In the genomic region with DNA sequence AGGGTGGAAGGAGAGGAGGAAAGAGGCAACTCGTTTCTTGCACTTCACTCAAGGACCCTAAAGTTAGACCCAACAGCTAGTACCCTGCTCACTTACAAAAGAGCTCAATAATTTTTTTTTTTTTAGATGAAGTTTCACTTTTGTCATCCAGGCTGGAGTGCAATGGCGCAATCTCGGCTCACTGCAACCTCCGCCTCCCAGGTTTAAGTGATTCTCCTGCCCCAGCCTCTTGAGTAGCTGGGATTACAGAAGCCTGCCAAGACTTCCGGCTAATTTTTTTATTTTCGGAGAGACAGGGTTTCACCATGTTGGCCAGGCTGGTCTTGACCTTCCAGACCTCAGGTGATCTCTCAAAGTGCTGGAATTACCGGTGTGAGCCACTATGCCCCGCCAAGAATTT, we compare ENCODE assay signal across 21 cellular contexts.
"Had no signal": no experiment of that assay in that cellular context is flagged by ENCODE, and none has a peak within 500 bp of the region (broad histone marks: within the 10 kb centered on the region; RNA-seq: fewer than 3 reads in every experiment).

No MANE protein-coding gene starts in this region.

- H3K27ac ChIP-seq: hepatocyte, ovary, prostate gland, testis had no signal

- H3K4me3 Mint-ChIP-seq: activated T-cell treated with anti-CD3 and anti-CD28 coated beads, Interleukin-2, amount 50 U/mL, for 24 hours; activated T-helper 17 cell treated with anti-CD3 and anti-CD28 coated beads, Interleukin-2, amount 50 U/mL, for 72 hours; central memory CD8-positive, alpha-beta T cell; naive thymus-derived CD8-positive, alpha-beta T cell; stimulated activated naive B cell treated with anti-CD40 and anti-IgM and Interleukin-4, amounts not matched to agents 10 μg/mL and 1 μg/mL and 100 μg/mL, for 72 hours; T-helper 2 cell treated with Interferon-gamma antibody and Interleukin-4, amounts not matched to agents 5 μg/mL and 100 μg/mL, for 36 hours had no signal

- H3K36me3 ChIP-seq: ovary, prostate gland had no signal

- H3K9me3 Mint-ChIP-seq: activated naive CD4-positive, alpha-beta T cell treated with anti-CD3 and anti-CD28 coated beads, Interleukin-2, amount 50 U/mL, for 72 hours; activated T-cell treated with anti-CD3 and anti-CD28 coated beads, Interleukin-2, amount 50 U/mL, for 24 hours; activated T-helper 17 cell treated with anti-CD3 and anti-CD28 coated beads, Interleukin-2, amount 50 U/mL, for 72 hours; central memory CD8-positive, alpha-beta T cell; naive thymus-derived CD8-positive, alpha-beta T cell; stimulated activated naive B cell treated with anti-CD40 and anti-IgM and Interleukin-4, amounts not matched to agents 10 μg/mL and 1 μg/mL and 100 μg/mL, for 72 hours; type B pancreatic cell had no signal

- H2AFZ ChIP-seq: hepatocyte had no signal

- H3K27me3 Mint-ChIP-seq: activated T-cell treated with anti-CD3 and anti-CD28 coated beads, Interleukin-2, amount 50 U/mL, for 24 hours; activated T-helper 17 cell treated with anti-CD3 and anti-CD28 coated beads, Interleukin-2, amount 50 U/mL, for 72 hours; central memory CD8-positive, alpha-beta T cell; naive thymus-derived CD8-positive, alpha-beta T cell; stimulated activated naive B cell treated with anti-CD40 and anti-IgM and Interleukin-4, amounts not matched to agents 10 μg/mL and 1 μg/mL and 100 μg/mL, for 72 hours; type B pancreatic cell had no signal

- H3K4me3 ChIP-seq: hepatocyte, ovary, prostate gland, testis had no signal

- H3K27ac Mint-ChIP-seq: activated T-helper 17 cell treated with anti-CD3 and anti-CD28 coated beads, Interleukin-2, amount 50 U/mL, for 72 hours; stimulated activated naive B cell treated with anti-CD40 and anti-IgM and Interleukin-4, amounts not matched to agents 10 μg/mL and 1 μg/mL and 100 μg/mL, for 72 hours; T-helper 2 cell treated with Interferon-gamma antibody and Interleukin-4, amounts not matched to agents 5 μg/mL and 100 μg/mL, for 36 hours; type B pancreatic cell had no signal

- DNase-seq: activated CD4-positive, alpha-beta T cell treated with anti-CD3 and anti-CD28 coated beads, Interleukin-2, amount 50 U/mL, for 4 hours; activated CD8-positive, alpha-beta memory T cell treated with anti-CD3 and anti-CD28 coated beads for 24 hours; activated CD8-positive, alpha-beta memory T cell treated with anti-CD3 and anti-CD28 coated beads, Interleukin-2, amount 50 U/mL, for 4 hours; activated T-cell treated with anti-CD3 and anti-CD28 coated beads, Interleukin-2, amount 50 U/mL, for 24 hours; aorta; effector memory CD4-positive, alpha-beta T cell; foreskin melanocyte; glutamatergic neuron; naive thymus-derived CD8-positive, alpha-beta T cell; ovary; stimulated activated CD4-positive, alpha-beta T cell treated with anti-CD3 and anti-CD28 coated beads, Interleukin-2, amount 100 ng/mL, for 48 hours; stimulated activated CD8-positive, alpha-beta memory T cell treated with anti-CD3 and anti-CD28 coated beads, Interleukin-4, amount 100 ng/mL, for 48 hours; stimulated activated naive B cell treated with anti-CD40 and anti-IgM and Interleukin-4, amounts not matched to agents 10 μg/mL and 1 μg/mL and 100 μg/mL, for 72 hours; testis had no signal

- H3K27me3 ChIP-seq: hepatocyte, ovary, testis had no signal

- H3K9me3 ChIP-seq: ovary, prostate gland, testis had no signal

- H3K4me2 ChIP-seq: hepatocyte had no signal

- ATAC-seq: activated naive CD4-positive, alpha-beta T cell treated with anti-CD3 and anti-CD28 coated beads, Interleukin-2, amount 50 U/mL, for 72 hours; activated T-helper 17 cell treated with anti-CD3 and anti-CD28 coated beads, Interleukin-2, amount 50 U/mL, for 72 hours; naive thymus-derived CD8-positive, alpha-beta T cell; stimulated activated naive B cell treated with anti-CD40 and anti-IgM and Interleukin-4, amounts not matched to agents 10 μg/mL and 1 μg/mL and 100 μg/mL, for 72 hours had no signal
